ENCODE assay signal across 15 cellular contexts in genomic region chr3:36302626-36303025, GRCh38.
DNase-seq lines count a peak whose midpoint lies in the region; ATAC-seq and TF ChIP-seq lines count a peak whose summit lies in the region.
"Had no signal": no experiment of that assay in that cellular context is flagged by ENCODE, and none has a peak within 500 bp of the region (broad histone marks: within the 10 kb centered on the region; RNA-seq: fewer than 3 reads in every experiment).

No MANE protein-coding gene starts in this region.

- no peak for TF ChIP-seq CTCF in epithelial cell of proximal tubule (conservative IDR thresholded peaks at IDR 0.05; ENCODE audit: low read depth, low read length)
- TF ChIP-seq CTCF in mesothelial cell of epicardium (IDR thresholded peaks at IDR 0.05; ENCODE audit: unreplicated experiment): no peak
- no peak for TF ChIP-seq CTCF in mammary epithelial cell (conservative IDR thresholded peaks at IDR 0.05 in 1 of 2, IDR thresholded peaks at IDR 0.05 in 1 of 2; ENCODE audit: extremely low read depth in 1 of 2, insufficient read depth in 1 of 2, low read depth in 1 of 2, low read length in 2 of 2)
- no peak for TF ChIP-seq CTCF in sigmoid colon (IDR thresholded peaks at IDR 0.05)

- H3K27ac ChIP-seq in mammary epithelial cell (ENCODE audit: insufficient read depth, low read depth, low read length): no peak overlapping the region
- H3K27ac ChIP-seq in sigmoid colon: no peak overlapping the region

- no peak for TF ChIP-seq POLR2A in sigmoid colon (IDR thresholded peaks at IDR 0.05)

- no peaks in the 10 kb centered on the region for H3K4me1 Mint-ChIP-seq in mesothelial cell of epicardium
- H3K4me1 Mint-ChIP-seq: B cell had no signal

- H3K4me1 ChIP-seq in mammary epithelial cell (ENCODE audit: insufficient read depth, low read length) (no peaks in the 10 kb centered on the region), sigmoid colon (no peaks in the 10 kb centered on the region)

- TF ChIP-seq EP300 in sigmoid colon (IDR thresholded peaks at IDR 0.05): no peak

- 89% methylated on average over 1 of the region's 1 CpG for WGBS in mammary epithelial cell (ENCODE audit: low coverage, missing lambda C conversion rate)
- WGBS in sigmoid colon, 2 donors: 68 to 84% methylated on average over 1 of the region's 1 CpG

- intact Hi-C loops in mammary epithelial cell (cut with micrococcal nuclease): no loop called here
- intact Hi-C loops in sigmoid colon (cut with DNase I): no loop called here

- in situ Hi-C loops in mammary epithelial cell (cut with MboI; ENCODE audit: low sequenced_read_pairs in 2 of 2): no loop called here

- no peaks in the 10 kb centered on the region for H3K36me3 Mint-ChIP-seq in mesothelial cell of epicardium

- no peaks in the 10 kb centered on the region for H3K79me2 ChIP-seq in mammary epithelial cell (ENCODE audit: insufficient read depth, low read length)

- H3K27me3 Mint-ChIP-seq in mesothelial cell of epicardium (ENCODE audit: low read depth): peaks cover 13% of the 10 kb centered on the region
- H3K27me3 Mint-ChIP-seq: B cell; CD4-positive, alpha-beta T cell had no signal

- H3K4me3 Mint-ChIP-seq in mesothelial cell of epicardium: no peak overlapping the region
- H3K4me3 Mint-ChIP-seq: B cell; CD4-positive, alpha-beta T cell had no signal

- DNase-seq in epithelial cell of proximal tubule (ENCODE audit: low read depth) (peak; percentile 67), kidney tubule cell (ENCODE audit: low spot score) (peak; percentile 86), mesothelial cell of epicardium (ENCODE audit: low spot score in 2 of 2, unreplicated experiment in 2 of 2) (no peak), mammary epithelial cell (no peak), SKM-1 treated with dmso at 0.1 percent for 144 hours (lab: John Stamatoyannopoulos, UW; ENCODE audit: unreplicated experiment) (no peak), sigmoid colon (no peak)
- DNase-seq: C1 segment of cervical spinal cord; Calu3; CD4-positive, alpha-beta T cell; DMS 273 treated with DMSO at 0.1 percent for 48 hours; DMS79 had no signal

- no peak overlapping the region for H3K27ac Mint-ChIP-seq in mesothelial cell of epicardium
- H3K27ac Mint-ChIP-seq: B cell; CD4-positive, alpha-beta T cell had no signal

- H4K20me1 ChIP-seq in mammary epithelial cell (ENCODE audit: insufficient read depth, low read length): no peaks in the 10 kb centered on the region

- BruUV-seq in mammary epithelial cell (replicated peaks; lab: Mats Ljungman, UMichigan): no TSS peak

- H3K9ac ChIP-seq in mammary epithelial cell (ENCODE audit: insufficient read depth, low read length): no peak overlapping the region

- ATAC-seq in SK-N-SH treated with all-trans-retinoic acid at 6 μM for 48 hours: peak; percentile 63
- ATAC-seq: GM12878, HCT116 had no signal

- no peak overlapping the region for H2AFZ ChIP-seq in mammary epithelial cell (ENCODE audit: low read depth, low read length)

- no peak overlapping the region for H3K4me2 ChIP-seq in mammary epithelial cell (ENCODE audit: insufficient read depth, low read depth, low read length)

- no peaks in the 10 kb centered on the region for H3K9me3 ChIP-seq in mammary epithelial cell (replicated peaks; ENCODE audit: insufficient read depth, low read length)
- H3K9me3 ChIP-seq in sigmoid colon: no peaks in the 10 kb centered on the region

- H3K36me3 ChIP-seq in mammary epithelial cell (ENCODE audit: insufficient read depth, low read length) (no peaks in the 10 kb centered on the region), sigmoid colon (no peaks in the 10 kb centered on the region)

- no peak overlapping the region for H3K4me3 ChIP-seq in epithelial cell of proximal tubule (ENCODE audit: low read depth, low read length)
- H3K4me3 ChIP-seq in mammary epithelial cell (replicated peaks in 1 of 3; ENCODE audit: insufficient read depth in 1 of 3, low read depth in 2 of 3, low read length in 3 of 3): no peak overlapping the region
- no peak overlapping the region for H3K4me3 ChIP-seq in sigmoid colon
- H3K4me3 ChIP-seq: GM12878 had no signal

- H3K9me3 Mint-ChIP-seq in mesothelial cell of epicardium: peaks cover 5% of the 10 kb centered on the region
- H3K9me3 Mint-ChIP-seq: CD4-positive, alpha-beta T cell had no signal

- CTCF ChIA-PET in mammary epithelial cell (lab: Charles Lee; ENCODE audit: low non-redundant PET): no interaction called here

- dilution Hi-C loops in mammary epithelial cell (cut with HindIII; ENCODE audit: low sequenced_read_pairs): no loop called here

- H3K27me3 ChIP-seq in mammary epithelial cell (ENCODE audit: insufficient read depth, low read length) (no peaks in the 10 kb centered on the region), sigmoid colon (no peaks in the 10 kb centered on the region)

TF ChIP-seq in SK-N-SH treated with all-trans-retinoic acid at 6 μM for 48 hours, 23 proteins besides CTCF, POLR2A, EP300 and RAD21:
- TF ChIP-seq PPARA (CRISPR knock-in tag; IDR thresholded peaks at IDR 0.05; ENCODE audit: borderline replicate concordance) (no peak), POU6F1 (CRISPR knock-in tag; IDR thresholded peaks at IDR 0.05; ENCODE audit: borderline replicate concordance, low read depth) (no peak), ARNTL (CRISPR knock-in tag; IDR thresholded peaks at IDR 0.05; ENCODE audit: borderline replicate concordance, low read depth) (no peak), GLIS3 (CRISPR knock-in tag; IDR thresholded peaks at IDR 0.05) (no peak), ZFP3 (CRISPR knock-in tag; IDR thresholded peaks at IDR 0.05) (no peak)
- TF ChIP-seq, protein P1, sequence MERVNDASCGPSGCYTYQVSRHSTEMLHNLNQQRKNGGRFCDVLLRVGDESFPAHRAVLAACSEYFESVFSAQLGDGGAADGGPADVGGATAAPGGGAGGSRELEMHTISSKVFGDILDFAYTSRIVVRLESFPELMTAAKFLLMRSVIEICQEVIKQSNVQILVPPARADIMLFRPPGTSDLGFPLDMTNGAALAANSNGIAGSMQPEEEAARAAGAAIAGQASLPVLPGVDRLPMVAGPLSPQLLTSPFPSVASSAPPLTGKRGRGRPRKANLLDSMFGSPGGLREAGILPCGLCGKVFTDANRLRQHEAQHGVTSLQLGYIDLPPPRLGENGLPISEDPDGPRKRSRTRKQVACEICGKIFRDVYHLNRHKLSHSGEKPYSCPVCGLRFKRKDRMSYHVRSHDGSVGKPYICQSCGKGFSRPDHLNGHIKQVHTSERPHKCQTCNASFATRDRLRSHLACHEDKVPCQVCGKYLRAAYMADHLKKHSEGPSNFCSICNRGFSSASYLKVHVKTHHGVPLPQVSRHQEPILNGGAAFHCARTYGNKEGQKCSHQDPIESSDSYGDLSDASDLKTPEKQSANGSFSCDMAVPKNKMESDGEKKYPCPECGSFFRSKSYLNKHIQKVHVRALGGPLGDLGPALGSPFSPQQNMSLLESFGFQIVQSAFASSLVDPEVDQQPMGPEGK (CRISPR knock-in tag; IDR thresholded peaks at IDR 0.05; ENCODE audit: borderline replicate concordance): no peak

Comparison
In these comparisons a context has a peak if more than half of its experiments do, and no peak if none do; other contexts are left out.
1. DNase-seq: peak in epithelial cell of proximal tubule (single experiment) and kidney tubule cell (single experiment); none in mesothelial cell of epicardium (0 of 2), mammary epithelial cell (single experiment), SKM-1 treated with dmso at 0.1 percent for 144 hours (single experiment) and sigmoid colon (single experiment).